In genomic region chr12:1205512-1206060, GRCh38 we compare ENCODE assay signal across 11 cellular contexts.
A peak's percentile ranks its signal among the peaks of the same experiment; 100 is the strongest.
DNase-seq lines count a peak whose midpoint lies in the region; ATAC-seq and TF ChIP-seq lines count a peak whose summit lies in the region.
"Had no signal": no experiment of that assay in that cellular context is flagged by ENCODE, and none has a peak within 500 bp of the region (broad histone marks: within the 10 kb centered on the region; RNA-seq: fewer than 3 reads in every experiment).

No MANE protein-coding gene starts in this region.

- in situ Hi-C loops in GM23248 (cut with MboI), result no loop called here

- H3F3A ChIP-seq in GM23248 (ENCODE audit: insufficient read depth), result peaks cover 15% of the 10 kb centered on the region

- H2BK5ac ChIP-seq in H9 (ENCODE audit: insufficient read length, low read length), result no peak overlapping the region

- no peak overlapping the region for H4K8ac ChIP-seq in H9 (replicated peaks; ENCODE audit: insufficient read length, low read depth, low read length)

- H3K27ac Mint-ChIP-seq in activated B cell treated with CpG ODN at 0.5 μM for 24 hours (peak overlapping the region; percentile 62), H9 (no peak overlapping the region)

- POLR2A ChIA-PET in activated B cell treated with CpG ODN at 0.5 μM for 24 hours (lab: Charles Lee), result interaction anchor here (0.6 kb wide), 1 partner anchor 224 kb away, joined by 3 read pairs; no protein-coding TSS in a partner anchor

- no peak overlapping the region for H3T11ph ChIP-seq in H9 (ENCODE audit: low read length)

- H3K27ac ChIP-seq in ACC112 (ENCODE audit: low read depth, low read length), result peak overlapping the region; percentile 68
- peak overlapping the region; percentile 56 for H3K27ac ChIP-seq in GM23248
- peak overlapping the region; percentile 26 for H3K27ac ChIP-seq in iPS-20b (ENCODE audit: low read length)
- no peak overlapping the region for H3K27ac ChIP-seq in H9 (ENCODE audit: insufficient read length, low read depth, low read length)

- H2BK120ac ChIP-seq in H9 (ENCODE audit: low read depth, low read length, poor library complexity, severe bottlenecking), result no peak overlapping the region

- CTCF ChIA-PET in activated B cell treated with CpG ODN at 0.5 μM for 24 hours (lab: Charles Lee), result interaction anchor here (0.6 to 1.9 kb wide), 3 partner anchors 88 to 735 kb away, joined by 3 to 6 read pairs (median 4); no protein-coding TSS in a partner anchor

- no peaks in the 10 kb centered on the region for H3K23me2 ChIP-seq in H9 (ENCODE audit: insufficient read length, low read depth, low read length, poor library complexity, severe bottlenecking)

- no peaks in the 10 kb centered on the region for H3K9me2 ChIP-seq in GM23248 (ENCODE audit: insufficient read depth)

- H3K14ac ChIP-seq in H9 (ENCODE audit: insufficient read depth, low read length), result no peak overlapping the region

- H3K36me3 ChIP-seq in ACC112 (ENCODE audit: insufficient read depth, low read length), result no peaks in the 10 kb centered on the region
- H3K36me3 ChIP-seq in GM23248 (ENCODE audit: low read depth), result 0 out of 2 replicates have a peak, but pooled peaks cover 3% of the 10 kb centered on the region
- H3K36me3 ChIP-seq in iPS-20b (ENCODE audit: insufficient read depth, low read depth, low read length), result no peaks in the 10 kb centered on the region

- H3K79me1 ChIP-seq in H9 (ENCODE audit: insufficient read depth, low read depth, low read length, poor library complexity, severe bottlenecking), result no peaks in the 10 kb centered on the region

- H2AK5ac ChIP-seq in H9 (ENCODE audit: insufficient read length, low read length), result no peak overlapping the region

- no peak overlapping the region for H3K4ac ChIP-seq in H9 (ENCODE audit: low read depth, low read length)

- H3K4me1 Mint-ChIP-seq in activated B cell treated with CpG ODN at 0.5 μM for 24 hours, result peaks cover 39% of the 10 kb centered on the region
- peaks cover 4 to 9% of the 10 kb centered on the region in 2 experiments for H3K4me1 Mint-ChIP-seq in H9

- H3K79me2 ChIP-seq in ACC112 (ENCODE audit: control insufficient read depth, insufficient read depth, low read length, unreplicated experiment) (no peaks in the 10 kb centered on the region), GM23248 (ENCODE audit: insufficient read depth) (peaks cover 26% of the 10 kb centered on the region), H9 (ENCODE audit: insufficient read depth, low read length) (no peaks in the 10 kb centered on the region)
- H3K79me2 ChIP-seq: parathyroid adenoma had no signal

- H3K4me2 ChIP-seq in GM23248 (ENCODE audit: unreplicated experiment) (peak overlapping the region; percentile 99), H9 (ENCODE audit: insufficient read depth, insufficient read length, low read length) (no peak overlapping the region)

- H3K4me3 ChIP-seq in ACC112 (ENCODE audit: low read depth, low read length) (peak overlapping the region; percentile 13), GM23248 (peak overlapping the region; percentile 74), iPS-20b (ENCODE audit: low read length) (no peak overlapping the region)

- WGBS in GM23248 (ENCODE audit: low coverage in 1 of 2, low lambda C conversion rate in 2 of 2, missing lambda C conversion rate in 2 of 2), 2 experiments, result 16 to 23% methylated on average over 4 of the region's 4 CpGs
- no CpG with 5 or more reads among the region's 4 CpGs for WGBS in H9 (ENCODE audit: extremely low coverage, insufficient read length, low lambda C conversion rate)

- H3K56ac ChIP-seq in H9 (ENCODE audit: insufficient read length, low read depth, low read length), result no peak overlapping the region

- H3K4me3 Mint-ChIP-seq in activated B cell treated with CpG ODN at 0.5 μM for 24 hours (peak overlapping the region; percentile 42), H9 (no peak overlapping the region)

- H3K27me3 Mint-ChIP-seq in activated B cell treated with CpG ODN at 0.5 μM for 24 hours, result no peaks in the 10 kb centered on the region
- no peaks in the 10 kb centered on the region for H3K27me3 Mint-ChIP-seq in H9 (ENCODE audit: low read depth)

- H3K4me1 ChIP-seq in ACC112 (ENCODE audit: control insufficient read depth, insufficient read depth, low read length, unreplicated experiment) (peaks cover 21% of the 10 kb centered on the region), GM23248 (ENCODE audit: insufficient read depth) (peaks cover 36% of the 10 kb centered on the region), iPS-20b (ENCODE audit: insufficient read depth, low read length) (peaks cover 30% of the 10 kb centered on the region), H9 (ENCODE audit: insufficient read depth, low read length) (no peaks in the 10 kb centered on the region; the same call in 1 of the 2 replicates)

- no peak overlapping the region for H2BK12ac ChIP-seq in H9 (ENCODE audit: insufficient read length, low read depth, low read length)

- no peak overlapping the region for H4K91ac ChIP-seq in H9 (ENCODE audit: insufficient read length, low read depth, low read length)

- DNase-seq in GM23248, result peak; percentile 76
- no peak for DNase-seq in activated B cell treated with CpG ODN at 0.5 μM for 24 hours
- DNase-seq in activated CD4-positive, CD25-positive, alpha-beta regulatory T cell treated with anti-CD3 and anti-CD28 coated beads, Interleukin-2, amount 50 U/mL, for 72 hours, result no peak
- DNase-seq in H9, result no peak
- DNase-seq: H7, NCI-H2171 treated with DMSO at 0.1 percent for 48 hours had no signal

- ATAC-seq in activated B cell treated with CpG ODN at 0.5 μM for 24 hours (ENCODE audit: low read depth) (no peak), GM19467 (IDR thresholded peaks at IDR 0.05; ENCODE audit: unreplicated experiment) (no peak), HG03025 (IDR thresholded peaks at IDR 0.05; ENCODE audit: low FRiP score, unreplicated experiment) (no peak)

- H2AFZ ChIP-seq in ACC112 (ENCODE audit: low read length, unreplicated experiment), result no peak overlapping the region
- H2AFZ ChIP-seq in GM23248, result no peak overlapping the region; the same call in 1 of the 2 replicates
- no peak overlapping the region for H2AFZ ChIP-seq in H9 (ENCODE audit: low read length)
- H2AFZ ChIP-seq: parathyroid adenoma had no signal

- H3K9me3 Mint-ChIP-seq in activated B cell treated with CpG ODN at 0.5 μM for 24 hours, result no peaks in the 10 kb centered on the region
- H3K9me3 Mint-ChIP-seq in H9, result no peaks in the 10 kb centered on the region

- H4K20me1 ChIP-seq in GM23248 (ENCODE audit: insufficient read depth) (no peaks in the 10 kb centered on the region), H9 (ENCODE audit: control insufficient read depth, insufficient read depth, insufficient read length) (no peaks in the 10 kb centered on the region)

- H3K23ac ChIP-seq in H9 (ENCODE audit: insufficient read length, low read depth, low read length), result no peak overlapping the region

- TF ChIP-seq CTCF in activated B cell treated with CpG ODN at 0.5 μM for 24 hours (IDR thresholded peaks at IDR 0.05) (no peak), H9 (conservative IDR thresholded peaks at IDR 0.05) (no peak)

- H3K18ac ChIP-seq in H9 (ENCODE audit: insufficient read length, low read depth, low read length), result no peak overlapping the region

- no peak overlapping the region for H2BK15ac ChIP-seq in H9 (ENCODE audit: low read depth, low read length)

- intact Hi-C loops in activated B cell treated with CpG ODN at 0.5 μM for 24 hours (cut with micrococcal nuclease), result loop anchor here (5.0 kb wide), 1 partner anchor 387 kb away; the partner anchor contains the start of gene FBXL14

- H4K5ac ChIP-seq in H9 (ENCODE audit: insufficient read length, low read depth, low read length), result no peak overlapping the region

- no peak overlapping the region for H2BK20ac ChIP-seq in H9 (ENCODE audit: low read depth, low read length, poor library complexity, severe bottlenecking)

- H3K9me3 ChIP-seq in GM23248 (ENCODE audit: low read depth) (no peaks in the 10 kb centered on the region), iPS-20b (ENCODE audit: insufficient read depth, low read depth, low read length) (no peaks in the 10 kb centered on the region), H9 (ENCODE audit: control insufficient read depth, low read depth, low read length) (no peaks in the 10 kb centered on the region)

- H3K27me3 ChIP-seq in ACC112 (ENCODE audit: insufficient read depth, low read length), result no peaks in the 10 kb centered on the region
- H3K27me3 ChIP-seq in GM23248 (replicated peaks; ENCODE audit: insufficient read depth), result no peaks in the 10 kb centered on the region
- no peaks in the 10 kb centered on the region for H3K27me3 ChIP-seq in iPS-20b (ENCODE audit: insufficient read depth, low read length)
- H3K27me3 ChIP-seq in H9 (ENCODE audit: insufficient read depth, low read length), result no peaks in the 10 kb centered on the region

- H3K9ac ChIP-seq in GM23248 (peak overlapping the region; percentile 77), iPS-20b (ENCODE audit: low read depth, low read length) (no peak overlapping the region), H9 (ENCODE audit: extremely low read depth, insufficient read length, low read length) (no peak overlapping the region)
- H3K9ac ChIP-seq: parathyroid adenoma had no signal

- peaks cover 13% of the 10 kb centered on the region for H3K36me3 Mint-ChIP-seq in activated B cell treated with CpG ODN at 0.5 μM for 24 hours (ENCODE audit: low read depth)
- H3K36me3 Mint-ChIP-seq in H9 (ENCODE audit: insufficient read depth in 1 of 3, low read depth in 3 of 3), result no peaks in the 10 kb centered on the region
